Comparison of ENCODE assay signal across 1 cellular context in genomic region chr1:89780721-89781120, GRCh38.
TF ChIP-seq lines count a peak whose summit lies in the region.

No MANE protein-coding gene starts in this region.

TF ChIP-seq in liver, 16 proteins besides CTCF, POLR2A, EP300 and RAD21 (continued from another document):
- no peak for TF ChIP-seq MAX (IDR thresholded peaks at IDR 0.05)
- no peak for TF ChIP-seq HNF4A (conservative IDR thresholded peaks at IDR 0.05)
